In the genomic region with DNA sequence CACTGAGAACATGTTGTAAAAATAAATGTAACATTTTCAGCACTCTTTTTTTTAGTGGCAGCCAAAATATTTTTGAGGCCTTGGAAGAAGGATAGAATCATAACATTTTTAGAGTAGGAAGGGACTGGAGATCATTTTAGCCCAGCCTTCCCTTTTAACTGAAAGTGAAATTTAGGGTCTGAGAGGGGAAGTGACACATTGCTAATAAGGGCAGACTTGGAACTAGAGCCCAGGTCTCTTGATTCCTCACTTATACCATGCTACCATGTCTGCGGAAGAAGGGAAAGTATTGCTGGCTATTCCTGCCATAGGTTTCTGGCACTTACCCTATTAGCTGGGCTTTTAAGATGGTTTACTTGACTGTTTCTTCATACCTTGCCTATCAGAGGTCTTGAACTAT, we compare ENCODE assay signal across 10 cellular contexts. TPM values are rescaled to one million over a fixed set of nuclear protein-coding genes. Genes with fewer than 3 reads are reported as not detected.
DNase-seq lines count a peak whose midpoint lies in the region; ATAC-seq and TF ChIP-seq lines count a peak whose summit lies in the region.
"Had no signal": no experiment of that assay in that cellular context is flagged by ENCODE, and none has a peak within 500 bp of the region (broad histone marks: within the 10 kb centered on the region; RNA-seq: fewer than 3 reads in every experiment).

No MANE protein-coding gene starts in this region.

- TF ChIP-seq CTCF in CD14-positive monocyte (IDR thresholded peaks at IDR 0.05) (no peak), mesothelial cell of epicardium (IDR thresholded peaks at IDR 0.05; ENCODE audit: unreplicated experiment) (no peak)

- no peak for DNase-seq in CD14-positive monocyte (ENCODE audit: low spot score)
- peak; percentile 58 for DNase-seq in NOMO-1 treated with DMSO at 0.1 percent for 48 hours (lab: John Stamatoyannopoulos, UW; ENCODE audit: unreplicated experiment)
- peak; percentile 29 for DNase-seq in dermis blood vessel endothelial cell
- no peak for DNase-seq in kidney tubule cell (ENCODE audit: low spot score)
- no peak for DNase-seq in mesothelial cell of epicardium (ENCODE audit: low spot score in 2 of 2, unreplicated experiment in 2 of 2)
- DNase-seq in H7, result no peak
- DNase-seq: left ventricle myocardium inferior, NCI-H1436 treated with DMSO at 0.1 percent for 48 hours had no signal

- H3K4me1 Mint-ChIP-seq in CD14-positive monocyte, result peaks cover 57% of the 10 kb centered on the region
- peaks cover 22% of the 10 kb centered on the region for H3K4me1 Mint-ChIP-seq in mesothelial cell of epicardium

- H3K36me3 Mint-ChIP-seq in CD14-positive monocyte (no peaks in the 10 kb centered on the region), mesothelial cell of epicardium (no peaks in the 10 kb centered on the region)

- H3K4me3 Mint-ChIP-seq in CD14-positive monocyte (peak overlapping the region in 1 of 2 donors; percentile 39), mesothelial cell of epicardium (no peak overlapping the region)

- ATAC-seq in GM21360 (IDR thresholded peaks at IDR 0.05; ENCODE audit: unreplicated experiment) (peak; percentile 33), GM21381 (IDR thresholded peaks at IDR 0.05; ENCODE audit: unreplicated experiment) (no peak)

- intact Hi-C loops in CD14-positive monocyte (cut with micrococcal nuclease), result no loop called here

- H3K27ac Mint-ChIP-seq in CD14-positive monocyte, result peak overlapping the region; percentile 69 to 87 (median 81)
- no peak overlapping the region for H3K27ac Mint-ChIP-seq in mesothelial cell of epicardium

- H3K27me3 ChIP-seq in H7 (ENCODE audit: control insufficient read depth, insufficient read depth, low read length), result no peaks in the 10 kb centered on the region

- no peak overlapping the region for H3K4me3 ChIP-seq in H7 (ENCODE audit: insufficient read depth, low read depth, low read length)
- H3K4me3 ChIP-seq: left ventricle myocardium inferior had no signal

- H3K27me3 Mint-ChIP-seq in CD14-positive monocyte (ENCODE audit: low read depth in 3 of 3) (peaks cover 0 to 4% (median 0%) of the 10 kb centered on the region in 3 donors), mesothelial cell of epicardium (ENCODE audit: low read depth) (no peaks in the 10 kb centered on the region)

- H3K9me3 Mint-ChIP-seq in CD14-positive monocyte (peaks cover 0 to 8% (median 1%) of the 10 kb centered on the region in 7 donors), mesothelial cell of epicardium (peaks cover 3% of the 10 kb centered on the region)

- no peaks in the 10 kb centered on the region for H3K36me3 ChIP-seq in H7 (replicated peaks; ENCODE audit: control insufficient read depth, insufficient read depth, low read length)
- H3K36me3 ChIP-seq: left ventricle myocardium inferior had no signal

RNA-seq across cellular contexts. Expression of a gene that starts 4.8 kb away (rescaled TPM):
- 1 to 10 TPM; 5.1 to 7.1 TPM for polyA plus RNA-seq in CD14-positive monocyte
- total RNA-seq in dermis blood vessel endothelial cell (11.7 and 17.4 TPM in 2 replicates), mesothelial cell of epicardium (11.0 to 13.8 TPM (median 12.5 TPM) in 3 replicates)
- 38.1 and 58.1 TPM in 2 replicates for total RNA-seq in H7 (2014; rRNA removed; shearing (Covaris generic))

Comparison
In these comparisons a context has a peak if more than half of its experiments do, and no peak if none do; other contexts are left out.
1. DNase-seq: peak in NOMO-1 treated with DMSO at 0.1 percent for 48 hours (single experiment) and dermis blood vessel endothelial cell (single experiment); none in CD14-positive monocyte (single experiment), kidney tubule cell (single experiment), mesothelial cell of epicardium (0 of 2) and H7 (single experiment).